9 cellular contexts compared by ENCODE assay signal in the genomic region with DNA sequence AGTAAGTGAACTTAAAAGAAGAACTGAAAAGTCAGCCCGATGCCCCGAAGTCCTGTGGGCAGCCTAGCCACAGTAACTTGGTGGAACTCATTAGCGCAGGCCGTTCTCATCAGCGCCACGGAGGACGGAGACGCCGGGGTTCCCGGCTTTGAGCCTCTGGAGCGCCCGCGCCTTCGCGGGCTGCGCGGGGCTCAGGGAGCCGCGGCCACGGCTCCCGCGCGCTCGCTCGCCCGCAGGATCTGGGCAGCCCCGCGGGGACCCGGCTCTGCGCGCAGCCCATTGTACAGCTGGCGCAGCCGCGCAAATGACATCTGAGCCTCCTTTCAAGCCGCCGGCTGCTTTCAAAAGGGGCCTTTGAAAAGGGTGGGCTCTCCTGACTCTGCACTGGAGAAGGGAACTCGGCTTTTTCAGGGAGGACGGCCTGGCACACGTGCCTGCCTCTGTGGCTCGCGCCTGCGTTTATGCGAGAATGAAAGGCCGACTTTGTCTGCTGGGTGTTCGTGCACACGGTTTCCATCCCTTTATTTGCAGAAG. TPM values are rescaled to one million over a fixed set of nuclear protein-coding genes. Genes with fewer than 3 reads are reported as not detected.
DNase-seq lines count a peak whose midpoint lies in the region; ATAC-seq, FAIRE-seq and TF ChIP-seq lines count a peak whose summit lies in the region.
"Had no signal": no experiment of that assay in that cellular context is flagged by ENCODE, and none has a peak within 500 bp of the region (broad histone marks: within the 10 kb centered on the region; RNA-seq: fewer than 3 reads in every experiment).

No MANE protein-coding gene starts in this region.

- peak overlapping the region; percentile 79 for H3K27ac Mint-ChIP-seq in activated CD8-positive, alpha-beta T cell treated with anti-CD3 and anti-CD28 coated beads, Interleukin-2, amount 10 ng/mL, durations not matched to agents 7 days and 5 days
- no peak overlapping the region for H3K27ac Mint-ChIP-seq in activated CD8-positive, alpha-beta T cell treated with anti-CD3 and anti-CD28 coated beads for 36 hours
- H3K27ac Mint-ChIP-seq in CD8-positive, alpha-beta memory T cell, result no peak overlapping the region

- H3K4me1 ChIP-seq in GM12878 (ENCODE audit: control insufficient read depth, insufficient read depth, low read length) (no peaks in the 10 kb centered on the region), transverse colon (peaks cover 0 to 15% (median 3%) of the 10 kb centered on the region in 4 donors)
- no peaks in the 10 kb centered on the region for H3K4me1 ChIP-seq in CD8-positive, alpha-beta memory T cell (ENCODE audit: insufficient read depth, low read length)

- peak; percentile 27 for DNase-seq in activated CD8-positive, alpha-beta T cell treated with anti-CD3 and anti-CD28 coated beads, Interleukin-2, amount 10 ng/mL, durations not matched to agents 7 days and 5 days
- no peak for DNase-seq in activated CD8-positive, alpha-beta T cell treated with anti-CD3 and anti-CD28 coated beads for 36 hours
- DNase-seq in GM12878 (ENCODE audit: low read depth, low spot score), result no peak
- DNase-seq in left kidney (ENCODE audit: low read depth, low spot score), result peak; percentile 69
- DNase-seq in transverse colon, result no peak
- DNase-seq in CD8-positive, alpha-beta memory T cell, result no peak
- no peak for DNase-seq in NCI-H226
- DNase-seq: IMR-90 had no signal

- H3K4me1 Mint-ChIP-seq in activated CD8-positive, alpha-beta T cell treated with anti-CD3 and anti-CD28 coated beads, Interleukin-2, amount 10 ng/mL, durations not matched to agents 7 days and 5 days (ENCODE audit: low read depth), result peaks cover 16% of the 10 kb centered on the region
- peaks cover 5% of the 10 kb centered on the region for H3K4me1 Mint-ChIP-seq in activated CD8-positive, alpha-beta T cell treated with anti-CD3 and anti-CD28 coated beads for 36 hours (ENCODE audit: low read depth)
- peaks cover 0 to 4% (median 1%) of the 10 kb centered on the region in 3 donors for H3K4me1 Mint-ChIP-seq in CD8-positive, alpha-beta memory T cell

- no peak for TF ChIP-seq POLR2A in GM12878 (IDR thresholded peaks at IDR 0.05; ENCODE audit: low read depth, low read length)
- TF ChIP-seq POLR2A in transverse colon (IDR thresholded peaks at IDR 0.05), result no peak

- no peaks in the 10 kb centered on the region for H3K9me3 Mint-ChIP-seq in activated CD8-positive, alpha-beta T cell treated with anti-CD3 and anti-CD28 coated beads, Interleukin-2, amount 10 ng/mL, durations not matched to agents 7 days and 5 days (ENCODE audit: insufficient read depth)
- no peaks in the 10 kb centered on the region for H3K9me3 Mint-ChIP-seq in activated CD8-positive, alpha-beta T cell treated with anti-CD3 and anti-CD28 coated beads for 36 hours
- H3K9me3 Mint-ChIP-seq in CD8-positive, alpha-beta memory T cell, result peaks cover 0 to 3% (median 0%) of the 10 kb centered on the region in 5 donors

- WGBS in GM12878 (ENCODE audit: insufficient coverage, insufficient replicate concordance, low lambda C conversion rate, missing lambda C conversion rate), result 32% methylated on average over 40 of the region's 46 CpGs
- 19 to 20% methylated on average over 1 to 43 of the region's 46 CpGs for WGBS in transverse colon (ENCODE audit: low coverage in 1 of 2), 2 donors

- H3K4me3 ChIP-seq in GM12878 (no peak overlapping the region), transverse colon (peak overlapping the region in 3 of 4 donors; percentile 24 to 43 (median 27))
- H3K4me3 ChIP-seq in CD8-positive, alpha-beta memory T cell (ENCODE audit: low read length), result no peak overlapping the region

- H3K27ac ChIP-seq in GM12878 (ENCODE audit: control insufficient read depth, insufficient read depth) (no peak overlapping the region), transverse colon (no peak overlapping the region)
- no peak overlapping the region for H3K27ac ChIP-seq in CD8-positive, alpha-beta memory T cell (ENCODE audit: low read depth, low read length)

- no TSS peak for BruUV-seq in GM12878 (replicated peaks; lab: Mats Ljungman, UMichigan)

- no peak for TF ChIP-seq CTCF in activated CD8-positive, alpha-beta T cell treated with anti-CD3 and anti-CD28 coated beads for 36 hours (IDR thresholded peaks at IDR 0.05)
- TF ChIP-seq CTCF in GM12878 (IDR thresholded peaks at IDR 0.05 in 2 of 3, conservative IDR thresholded peaks at IDR 0.05 in 1 of 3; ENCODE audit: control insufficient read depth in 2 of 3, extremely low read depth in 1 of 3, insufficient read depth in 1 of 3, low read depth in 3 of 3, low read length in 3 of 3), result no peak
- no peak for TF ChIP-seq CTCF in transverse colon (IDR thresholded peaks at IDR 0.05)

- no peaks in the 10 kb centered on the region for H3K79me2 ChIP-seq in GM12878 (ENCODE audit: control insufficient read depth, insufficient read depth, low read length)

- POLR2A ChIA-PET in activated CD8-positive, alpha-beta T cell treated with anti-CD3 and anti-CD28 coated beads, Interleukin-2, amount 10 ng/mL, durations not matched to agents 7 days and 5 days (lab: Charles Lee), result no interaction called here
- POLR2A ChIA-PET in activated CD8-positive, alpha-beta T cell treated with anti-CD3 and anti-CD28 coated beads for 36 hours (lab: Charles Lee), result no interaction called here
- POLR2A ChIA-PET in GM12878 (lab: Charles Lee), result no interaction called here
- POLR2A ChIA-PET in CD8-positive, alpha-beta memory T cell (lab: Charles Lee), result no interaction called here

- H3K9me3 ChIP-seq in GM12878 (replicated peaks; ENCODE audit: control insufficient read depth, insufficient read depth, low read length), result no peaks in the 10 kb centered on the region
- no peaks in the 10 kb centered on the region for H3K9me3 ChIP-seq in transverse colon
- no peaks in the 10 kb centered on the region for H3K9me3 ChIP-seq in CD8-positive, alpha-beta memory T cell (ENCODE audit: low read length)

- H3K36me3 ChIP-seq in GM12878 (ENCODE audit: control insufficient read depth in 2 of 2, insufficient read depth in 2 of 2, low read length in 1 of 2) (no peaks in the 10 kb centered on the region), transverse colon (no peaks in the 10 kb centered on the region)
- H3K36me3 ChIP-seq in CD8-positive, alpha-beta memory T cell (ENCODE audit: insufficient read depth, low read length), result no peaks in the 10 kb centered on the region

- peak; percentile 79 for ATAC-seq in activated CD8-positive, alpha-beta T cell treated with anti-CD3 and anti-CD28 coated beads, Interleukin-2, amount 10 ng/mL, durations not matched to agents 7 days and 5 days
- no peak for ATAC-seq in activated CD8-positive, alpha-beta T cell treated with anti-CD3 and anti-CD28 coated beads for 36 hours
- ATAC-seq in GM12878 (peak; percentile 81), GM18861 (IDR thresholded peaks at IDR 0.05; ENCODE audit: unreplicated experiment) (no peak)

- H3K4me3 Mint-ChIP-seq in activated CD8-positive, alpha-beta T cell treated with anti-CD3 and anti-CD28 coated beads, Interleukin-2, amount 10 ng/mL, durations not matched to agents 7 days and 5 days, result peak overlapping the region; percentile 69
- no peak overlapping the region for H3K4me3 Mint-ChIP-seq in activated CD8-positive, alpha-beta T cell treated with anti-CD3 and anti-CD28 coated beads for 36 hours
- no peak overlapping the region for H3K4me3 Mint-ChIP-seq in CD8-positive, alpha-beta memory T cell

- RAD21 ChIA-PET in GM12878 (lab: Charles Lee; ENCODE audit: unreplicated experiment), result no interaction called here

- CTCF ChIA-PET in activated CD8-positive, alpha-beta T cell treated with anti-CD3 and anti-CD28 coated beads, Interleukin-2, amount 10 ng/mL, durations not matched to agents 7 days and 5 days (lab: Charles Lee), result no interaction called here
- CTCF ChIA-PET in activated CD8-positive, alpha-beta T cell treated with anti-CD3 and anti-CD28 coated beads for 36 hours (lab: Charles Lee), result no interaction called here
- CTCF ChIA-PET in GM12878 (lab: Yijun Ruan, JAX), result no interaction called here
- CTCF ChIA-PET in CD8-positive, alpha-beta memory T cell (lab: Charles Lee), result no interaction called here

- no peak for TF ChIP-seq RAD21 in GM12878 (IDR thresholded peaks at IDR 0.05; ENCODE audit: insufficient read depth, low read depth, low read length)

- in situ Hi-C loops in GM12878 (cut with MboI), result no loop called here
- in situ Hi-C loops in transverse colon (cut with MboI; ENCODE audit: low pct_ligation_motif_present in 1 of 4, low pct_unique_long_range_greater_than_20kb in 1 of 4, low sequenced_read_pairs in 3 of 4), result no loop called here

- peaks cover 37% of the 10 kb centered on the region for H3K27me3 Mint-ChIP-seq in activated CD8-positive, alpha-beta T cell treated with anti-CD3 and anti-CD28 coated beads, Interleukin-2, amount 10 ng/mL, durations not matched to agents 7 days and 5 days (ENCODE audit: low read depth)
- H3K27me3 Mint-ChIP-seq in activated CD8-positive, alpha-beta T cell treated with anti-CD3 and anti-CD28 coated beads for 36 hours, result peaks cover 24% of the 10 kb centered on the region
- H3K27me3 Mint-ChIP-seq in CD8-positive, alpha-beta memory T cell, result peaks cover 14 to 36% of the 10 kb centered on the region in 2 donors

- intact Hi-C loops in activated CD8-positive, alpha-beta T cell treated with anti-CD3 and anti-CD28 coated beads for 36 hours (cut with micrococcal nuclease), result no loop called here
- intact Hi-C loops in GM12878 (cut with micrococcal nuclease; ENCODE audit: unreplicated experiment) (no loop called here), transverse colon (cut with DNase I; ENCODE audit: low total_unique reads) (no loop called here)

- FAIRE-seq in GM12878 (lab: Jason Lieb, UNC), result no peak

- H4K20me1 ChIP-seq in GM12878 (ENCODE audit: control insufficient read depth, insufficient read depth), result no peaks in the 10 kb centered on the region

- no peak overlapping the region for H3K4me2 ChIP-seq in GM12878 (ENCODE audit: control insufficient read depth, insufficient read depth)

- SMC1A ChIA-PET in GM12878 (lab: Charles Lee; ENCODE audit: uncharacterized antibody, unreplicated experiment), result no interaction called here

- H3K36me3 Mint-ChIP-seq in activated CD8-positive, alpha-beta T cell treated with anti-CD3 and anti-CD28 coated beads, Interleukin-2, amount 10 ng/mL, durations not matched to agents 7 days and 5 days (ENCODE audit: low read depth), result peaks cover 2% of the 10 kb centered on the region
- H3K36me3 Mint-ChIP-seq in activated CD8-positive, alpha-beta T cell treated with anti-CD3 and anti-CD28 coated beads for 36 hours (ENCODE audit: low read depth), result no peaks in the 10 kb centered on the region
- no peaks in the 10 kb centered on the region for H3K36me3 Mint-ChIP-seq in CD8-positive, alpha-beta memory T cell

- no peak overlapping the region for H2AFZ ChIP-seq in GM12878 (ENCODE audit: control insufficient read depth, low read depth, low read length)

- H3K9ac ChIP-seq in GM12878 (ENCODE audit: control insufficient read depth, insufficient read depth, low read length), result no peak overlapping the region

- TF ChIP-seq EP300 in GM12878 (IDR thresholded peaks at IDR 0.05; ENCODE audit: borderline replicate concordance in 1 of 2, control insufficient read depth in 1 of 2, low read depth in 2 of 2, low read length in 2 of 2) (no peak), transverse colon (IDR thresholded peaks at IDR 0.05; ENCODE audit: low read depth) (no peak)

- H3K27me3 ChIP-seq in GM12878 (replicated peaks in 1 of 2; ENCODE audit: control insufficient read depth in 2 of 2, insufficient read depth in 2 of 2, low read length in 1 of 2) (peaks cover 0 to 9% of the 10 kb centered on the region in 2 experiments; a peak in 2 of 4 replicates), transverse colon (peaks cover 20% of the 10 kb centered on the region)
- H3K27me3 ChIP-seq in CD8-positive, alpha-beta memory T cell (ENCODE audit: insufficient read depth, low read length, poor library complexity, severe bottlenecking), result no peaks in the 10 kb centered on the region

RNA-seq across cellular contexts. Expression of gene TLR4, which starts 40.7 kb away (rescaled TPM):
- under 1 TPM; 0.08 to 0.16 TPM for total RNA-seq in activated CD8-positive, alpha-beta T cell treated with anti-CD3 and anti-CD28 coated beads, Interleukin-2, amount 10 ng/mL, durations not matched to agents 7 days and 5 days
- not detected for total RNA-seq in activated CD8-positive, alpha-beta T cell treated with anti-CD3 and anti-CD28 coated beads for 36 hours
- total RNA-seq in GM12878 (2013; cell fraction: nucleolus; rRNA removed), result 0.19 and 0.24 TPM in 2 replicates
- total RNA-seq in GM12878 (2014; rRNA removed), result 0.17 and 0.49 TPM in 2 replicates
- total RNA-seq in GM12878 (2014; rRNA removed; fragmentation: Illumina TruSeq; extraction: Trizol), result 0.36 and 0.41 TPM in 2 replicates
- 0.13 and 0.23 TPM in 2 replicates for total RNA-seq in GM12878 (2021)
- not detected for polyA plus RNA-seq in GM12878 (2011; ENCODE audit: low read depth)
- polyA plus RNA-seq in GM12878 (2011; rRNA removed), result 0.50 and 0.59 TPM in 2 replicates
- polyA plus RNA-seq in GM12878 (2011; cell fraction: cytosol; rRNA removed), result 0.21 and 0.33 TPM in 2 replicates
- 0.22 and 0.50 TPM in 2 replicates for polyA plus RNA-seq in GM12878 (2011; cell fraction: nucleus; rRNA removed)
- 0.03 TPM in 1 of 2 replicates, not detected in the other for polyA plus RNA-seq in GM12878 (2012)
- polyA plus RNA-seq in GM12878 (2014; fragmentation: Illumina TruSeq; extraction: Trizol), result 0.29 and 0.32 TPM in 2 replicates
- under 1 TPM; 0.03 to 0.07 TPM for polyA plus RNA-seq in GM12878 (2014; fragmentation: Nextera tagmentation; extraction: Ambion mirVana)
- polyA plus RNA-seq in GM12878 (2014; rRNA removed), result 0.15 and 0.20 TPM in 2 replicates
- under 1 TPM; 0.09 to 0.14 TPM for polyA plus RNA-seq in GM12878 (2016; fragmentation: Nextera tagmentation; extraction: Ambion mirVana)
- polyA minus RNA-seq in GM12878 (2011; rRNA and poly(A)+ RNA removed), result 1.1 and 1.8 TPM in 2 replicates
- 0.27 and 1.1 TPM in 2 replicates for polyA minus RNA-seq in GM12878 (2011; cell fraction: cytosol; rRNA and poly(A)+ RNA removed)
- 0.73 and 2.2 TPM in 2 replicates for polyA minus RNA-seq in GM12878 (2011; cell fraction: nucleus; rRNA and poly(A)+ RNA removed)
- 10 to 100 TPM in 1 of 4 donors, 1 to 10 TPM in 3; 2.2 to 12.4 (median 6.5) TPM for total RNA-seq in transverse colon
- under 1 TPM; 0.48 to 0.51 TPM for total RNA-seq in CD8-positive, alpha-beta memory T cell
- not detected for polyA plus RNA-seq in CD8-positive, alpha-beta memory T cell
- polyA plus RNA-seq: IMR-90 had no signal

Comparison
In these comparisons a context has a peak if more than half of its experiments do, and no peak if none do; other contexts are left out.
1. ATAC-seq: peak in activated CD8-positive, alpha-beta T cell treated with anti-CD3 and anti-CD28 coated beads, Interleukin-2, amount 10 ng/mL, durations not matched to agents 7 days and 5 days (single experiment) and GM12878 (single experiment); none in activated CD8-positive, alpha-beta T cell treated with anti-CD3 and anti-CD28 coated beads for 36 hours (single experiment) and GM18861 (single experiment).
2. DNase-seq: peak in activated CD8-positive, alpha-beta T cell treated with anti-CD3 and anti-CD28 coated beads, Interleukin-2, amount 10 ng/mL, durations not matched to agents 7 days and 5 days (single experiment) and left kidney (single experiment); none in activated CD8-positive, alpha-beta T cell treated with anti-CD3 and anti-CD28 coated beads for 36 hours (single experiment), GM12878 (single experiment), transverse colon (single experiment), CD8-positive, alpha-beta memory T cell (0 of 5) and NCI-H226 (single experiment).
3. H3K4me3 ChIP-seq: peak in transverse colon (3 of 4); none in GM12878 (single experiment) and CD8-positive, alpha-beta memory T cell (single experiment).